Comparison of ENCODE assay signal across 18 cellular contexts in the genomic region with DNA sequence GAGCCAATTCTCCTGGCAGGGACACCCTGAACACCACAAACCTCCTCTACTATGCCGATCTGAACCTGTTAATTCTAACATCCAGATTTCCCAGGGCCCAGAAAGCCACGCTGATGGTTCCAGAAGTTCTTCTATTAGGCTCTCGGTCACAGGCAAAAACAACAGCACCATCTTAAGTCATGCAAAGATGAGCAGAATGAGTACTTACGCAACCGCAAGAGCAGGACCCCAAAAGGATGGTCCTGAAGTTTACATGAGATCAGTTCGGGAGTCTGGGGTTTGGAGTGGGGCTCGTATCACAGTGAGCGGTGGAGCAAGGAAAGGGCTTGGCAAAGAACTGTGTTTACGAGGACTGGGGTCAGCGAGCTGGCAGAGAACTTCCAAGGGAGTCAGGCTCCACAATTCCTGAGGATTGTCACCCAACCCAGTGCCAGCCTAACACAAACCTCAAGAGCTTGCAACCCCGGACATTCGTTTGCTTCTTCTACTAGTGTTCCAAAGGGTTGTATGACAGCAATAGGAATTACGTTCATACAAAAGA.
"Had no signal": no experiment of that assay in that cellular context is flagged by ENCODE, and none has a peak within 500 bp of the region (broad histone marks: within the 10 kb centered on the region; RNA-seq: fewer than 3 reads in every experiment).

No MANE protein-coding gene starts in this region.

- H3K27ac ChIP-seq: cardiac muscle cell, esophagus squamous epithelium, gastroesophageal sphincter, pancreas, skin epidermis, tibial nerve had no signal

- H3K36me3 ChIP-seq: cardiac muscle cell, esophagus squamous epithelium, gastroesophageal sphincter, pancreas, tibial nerve had no signal

- H3K4me3 ChIP-seq: cardiac muscle cell, esophagus squamous epithelium, gastroesophageal sphincter, mucosa of descending colon, pancreas, skin epidermis, tibial nerve had no signal

- FAIRE-seq: endometrium, pancreas had no signal

- DNase-seq: effector memory CD4-positive, alpha-beta T cell; esophagus squamous epithelium; foreskin fibroblast; mammary epithelial cell; mucosa of descending colon; natural killer cell; occipital lobe; pancreas; retina; stimulated activated CD4-positive, alpha-beta T cell treated with anti-CD3 and anti-CD28 coated beads, Interleukin-12 subunit alpha, Interleukin-12 subunit beta, amount 100 ng/mL, for 4 hours; stimulated activated naive CD8-positive, alpha-beta T cell treated with anti-CD3 and anti-CD28 coated beads, Interleukin-15, Interleukin-2, amounts not matched to agents 100 U/mL and 50 U/mL, for 24 hours had no signal

- H3K9me3 ChIP-seq: esophagus squamous epithelium, mucosa of descending colon, pancreas had no signal

- H3K27me3 ChIP-seq: cardiac muscle cell, pancreas had no signal

- ATAC-seq: gastroesophageal sphincter; left lobe of liver; mucosa of descending colon; natural killer cell; pancreas; sciatic nerve; stimulated activated naive CD8-positive, alpha-beta T cell treated with anti-CD3 and anti-CD28 coated beads, Interleukin-15, Interleukin-2, amounts not matched to agents 100 U/mL and 50 U/mL, for 24 hours had no signal
